Comparison of ENCODE assay signal across 25 cellular contexts in the genomic region with DNA sequence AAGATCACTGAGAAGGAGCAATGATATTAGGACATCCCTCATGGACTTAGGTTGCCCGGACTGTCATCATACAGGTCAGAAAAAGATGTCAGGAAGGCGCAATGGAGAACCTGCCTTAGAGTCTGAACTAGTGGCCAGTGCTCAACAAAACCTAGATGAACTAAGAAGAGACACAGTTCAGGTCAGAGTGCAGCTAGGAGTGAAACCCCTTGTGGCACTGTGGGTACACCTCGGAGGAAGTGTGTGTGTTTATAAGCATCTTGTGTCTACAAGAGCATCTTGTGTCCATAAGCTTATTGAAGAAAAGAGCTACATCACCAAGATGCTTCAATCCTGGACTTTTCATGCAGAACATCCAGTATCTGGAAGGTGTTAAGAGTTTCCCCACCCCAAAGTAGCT.
"Had no signal": no experiment of that assay in that cellular context is flagged by ENCODE, and none has a peak within 500 bp of the region (broad histone marks: within the 10 kb centered on the region; RNA-seq: fewer than 3 reads in every experiment).

No MANE protein-coding gene starts in this region.

- H3K4me3 ChIP-seq: colonic mucosa, esophagus squamous epithelium, gastrocnemius medialis, heart right ventricle, left lung, lower lobe of right lung, mucosa of descending colon had no signal

- H3K27me3 ChIP-seq: colonic mucosa, esophagus squamous epithelium, gastrocnemius medialis, heart right ventricle, left lung had no signal

- H3K27ac ChIP-seq: colonic mucosa, epithelial cell of prostate, esophagus squamous epithelium, gastrocnemius medialis, heart right ventricle, left lung, lower lobe of right lung had no signal

- DNase-seq: colonic mucosa; cortex of kidney; effector CD8-positive, alpha-beta T cell; effector memory CD8-positive, alpha-beta T cell; endodermal cell; erythroblast; esophagus squamous epithelium; foreskin fibroblast; foreskin melanocyte; gastrocnemius medialis; glutamatergic neuron; head of caudate nucleus; heart right ventricle; hippocampal formation; left cardiac atrium; left lung; left ventricle myocardium superior; lower lobe of right lung; mesenchymal stem cell; mucosa of descending colon; naive B cell had no signal

- H3K36me3 ChIP-seq: colonic mucosa, esophagus squamous epithelium, gastrocnemius medialis, heart right ventricle, left lung, lower lobe of right lung had no signal

- H3K9me3 ChIP-seq: colonic mucosa, esophagus squamous epithelium, gastrocnemius medialis, heart right ventricle, left lung, lower lobe of right lung, mucosa of descending colon had no signal

- FAIRE-seq: endometrium, islet of Langerhans, keratinocyte had no signal

- H3K4me1 ChIP-seq: colonic mucosa, lower lobe of right lung had no signal
